Comparison of ENCODE assay signal across 31 cellular contexts in the genomic region with DNA sequence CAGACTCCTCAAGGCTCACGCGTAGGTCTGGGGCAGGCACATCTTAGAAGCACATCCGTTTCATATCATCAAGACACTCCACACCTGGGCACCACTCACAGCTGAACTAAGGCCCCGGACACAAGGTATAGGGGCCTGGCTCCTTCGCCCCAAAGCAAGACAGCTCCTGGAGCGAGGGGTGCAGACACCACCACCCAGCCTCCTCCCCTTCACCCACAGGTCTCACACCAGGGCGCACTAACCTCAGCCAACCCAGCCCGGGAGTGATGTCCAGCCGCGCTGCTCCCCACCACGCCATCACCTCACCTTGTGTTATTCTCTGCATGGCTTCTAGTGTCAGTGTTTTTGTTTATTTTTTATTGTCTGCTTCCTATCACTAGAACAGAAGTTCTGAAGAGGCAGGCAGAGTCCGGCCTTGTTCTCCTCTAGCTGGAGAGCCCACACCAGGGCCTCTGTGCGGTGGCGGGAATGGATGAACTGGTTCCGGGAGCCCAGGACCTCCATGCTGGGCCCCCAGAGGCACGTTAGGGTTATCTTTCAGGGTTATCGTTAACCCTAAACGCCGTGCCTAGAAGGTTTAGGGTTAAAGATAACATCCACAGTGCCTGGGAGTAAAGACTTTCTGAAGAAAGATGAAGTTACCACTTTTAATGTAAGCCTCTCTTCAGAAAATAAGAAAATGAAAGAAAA. TPM values are rescaled to one million over a fixed set of nuclear protein-coding genes. Genes with fewer than 3 reads are reported as not detected.
DNase-seq lines count a peak whose midpoint lies in the region; ATAC-seq and TF ChIP-seq lines count a peak whose summit lies in the region.
"Had no signal": no experiment of that assay in that cellular context is flagged by ENCODE, and none has a peak within 500 bp of the region (broad histone marks: within the 10 kb centered on the region; RNA-seq: fewer than 3 reads in every experiment).

No MANE protein-coding gene starts in this region.

- H3K36me3 ChIP-seq in HUES6 (ENCODE audit: control insufficient read depth, insufficient read depth, low read length) = peaks cover 46% of the 10 kb centered on the region
- peaks cover 77% of the 10 kb centered on the region for H3K36me3 ChIP-seq in RWPE2 (ENCODE audit: low read depth)
- peaks cover 31% of the 10 kb centered on the region for H3K36me3 ChIP-seq in mesodermal cell (ENCODE audit: control insufficient read depth, insufficient read depth, low read length)

- H3K4me3 Mint-ChIP-seq in osteocyte (ENCODE audit: unreplicated experiment) = no peak overlapping the region
- H3K4me3 Mint-ChIP-seq: CD4-positive, alpha-beta memory T cell had no signal

- TF ChIP-seq CTCF in RWPE2 (IDR thresholded peaks at IDR 0.05; ENCODE audit: poor library complexity, severe bottlenecking) = no peak
- no peak for TF ChIP-seq CTCF in osteocyte (IDR thresholded peaks at IDR 0.05)

- H3K27ac ChIP-seq in HUES6 (ENCODE audit: low read depth, low read length) = peak overlapping the region; percentile 60; the same call in 1 of the 2 replicates
- H3K27ac ChIP-seq in RWPE2 (ENCODE audit: poor library complexity, severe bottlenecking) = no peak overlapping the region
- peak overlapping the region; percentile 17 for H3K27ac ChIP-seq in mesodermal cell (ENCODE audit: low read depth, low read length, severe bottlenecking)
- H3K27ac ChIP-seq: A549, GM23248, HL-60, Peyer's patch, SJCRH30 had no signal

- H3K4me1 ChIP-seq in HUES6 (ENCODE audit: control insufficient read depth, insufficient read depth, low read length) = peaks cover 29% of the 10 kb centered on the region
- H3K4me1 ChIP-seq in RWPE2 (ENCODE audit: insufficient read depth, poor library complexity, severe bottlenecking) = no peaks in the 10 kb centered on the region
- H3K4me1 ChIP-seq in mesodermal cell (ENCODE audit: control insufficient read depth, insufficient read depth, low read length, poor library complexity, severe bottlenecking) = peaks cover 25% of the 10 kb centered on the region
- H3K4me1 ChIP-seq: A549, Peyer's patch, SJCRH30 had no signal

- H3K27me3 Mint-ChIP-seq in osteocyte (ENCODE audit: unreplicated experiment) = no peaks in the 10 kb centered on the region
- H3K27me3 Mint-ChIP-seq: CD4-positive, alpha-beta memory T cell had no signal

- H3K4me1 Mint-ChIP-seq in osteocyte (ENCODE audit: unreplicated experiment) = no peaks in the 10 kb centered on the region
- H3K4me1 Mint-ChIP-seq: CD4-positive, alpha-beta memory T cell had no signal

- no peaks in the 10 kb centered on the region for H3K9me3 ChIP-seq in HUES6 (ENCODE audit: control insufficient read depth, insufficient read depth, low read depth, low read length)
- no peaks in the 10 kb centered on the region for H3K9me3 ChIP-seq in RWPE2 (ENCODE audit: severe bottlenecking)
- no peaks in the 10 kb centered on the region for H3K9me3 ChIP-seq in mesodermal cell (ENCODE audit: control insufficient read depth, low read length)
- H3K9me3 ChIP-seq: A549, Peyer's patch, SJCRH30 had no signal

- H3K27me3 ChIP-seq in HUES6 (ENCODE audit: control insufficient read depth, insufficient read depth, low read length) (no peaks in the 10 kb centered on the region), RWPE2 (ENCODE audit: insufficient read depth, poor library complexity, severe bottlenecking) (no peaks in the 10 kb centered on the region)
- H3K27me3 ChIP-seq: Peyer's patch, SJCRH30 had no signal

- H3K9me3 Mint-ChIP-seq in osteocyte (ENCODE audit: unreplicated experiment) = no peaks in the 10 kb centered on the region
- H3K9me3 Mint-ChIP-seq: CD4-positive, alpha-beta memory T cell had no signal

- DNase-seq in RWPE2 (ENCODE audit: low spot score) = no peak
- no peak for DNase-seq in osteocyte (ENCODE audit: extremely low spot score, unreplicated experiment)
- no peak for DNase-seq in epidermal melanocyte (ENCODE audit: insufficient read length, low spot score)
- DNase-seq: C1 segment of cervical spinal cord; CD4-positive, alpha-beta memory T cell; COR-L47; DMS 273 treated with DMSO at 0.1 percent for 48 hours; DMS79; EL; GDM1; GM23248; Karpas-422; NCI-H1092; NCI-H1417 treated with DMSO at 0.1 percent for 48 hours; NCI-H187; NCI-H2081 treated with DMSO at 0.1 percent for 48 hours; NCI-H2171; NCI-H226; NCI-H510A; NCI-H69; Peyer's patch; SJCRH30 had no signal

- 92 to 95% methylated on average over 11 to 12 of the region's 19 CpGs for WGBS in mesodermal cell (ENCODE audit: insufficient coverage in 2 of 2), 2 experiments

- no peak overlapping the region; the same call in 1 of the 2 replicates for H3K4me3 ChIP-seq in HUES6 (ENCODE audit: low read depth, low read length)
- no peak overlapping the region for H3K4me3 ChIP-seq in RWPE2 (ENCODE audit: severe bottlenecking)
- no peak overlapping the region for H3K4me3 ChIP-seq in mesodermal cell (ENCODE audit: extremely low read depth, insufficient read depth, low read length, poor library complexity, severe bottlenecking)
- H3K4me3 ChIP-seq: A549, GM12878, GM23248, Peyer's patch, SJCRH30 had no signal

- ATAC-seq in RWPE2 (ENCODE audit: low read depth) = peak; percentile 11; the same call in 1 of the 3 replicates
- no peak for ATAC-seq in HG02642 (IDR thresholded peaks at IDR 0.05; ENCODE audit: poor library complexity, unreplicated experiment)
- ATAC-seq in HG03571 (IDR thresholded peaks at IDR 0.05; ENCODE audit: unreplicated experiment) = no peak
- ATAC-seq: A549, GM12878, HepG2, SK-N-SH treated with all-trans-retinoic acid at 6 μM for 48 hours had no signal

- H3K36me3 Mint-ChIP-seq in osteocyte (ENCODE audit: unreplicated experiment) = peaks cover 24% of the 10 kb centered on the region

- H3K9ac ChIP-seq in HUES6 (ENCODE audit: low read length) = peak overlapping the region; percentile 22
- H3K9ac ChIP-seq: GM23248 had no signal

- H3K27ac Mint-ChIP-seq in osteocyte (ENCODE audit: unreplicated experiment) = peak overlapping the region; percentile 10
- H3K27ac Mint-ChIP-seq: CD4-positive, alpha-beta memory T cell had no signal

RNA-seq across cellular contexts. Expression of a gene that starts 21.8 kb away (rescaled TPM):
- 172 TPM for polyA plus RNA-seq in mesodermal cell (2013, experiment 1 of 2)
- polyA plus RNA-seq in mesodermal cell (2013, experiment 2 of 2) = 147 TPM
- 344 and 379 TPM in 2 replicates for total RNA-seq in osteocyte

RNA-seq across cellular contexts. Expression of a gene that starts 51.3 kb away (rescaled TPM):
- 24.3 TPM for polyA plus RNA-seq in mesodermal cell (2013, experiment 1 of 2)
- polyA plus RNA-seq in mesodermal cell (2013, experiment 2 of 2) = 19.2 TPM
- 33.6 and 38.7 TPM in 2 replicates for total RNA-seq in osteocyte
